In genomic region chr20:10649817-10650200, GRCh38 we compare ENCODE assay signal across 18 cellular contexts. TPM values are rescaled to one million over a fixed set of nuclear protein-coding genes. Genes with fewer than 3 reads are reported as not detected.
DNase-seq lines count a peak whose midpoint lies in the region; ATAC-seq, FAIRE-seq and TF ChIP-seq lines count a peak whose summit lies in the region.
"Had no signal": no experiment of that assay in that cellular context is flagged by ENCODE, and none has a peak within 500 bp of the region (broad histone marks: within the 10 kb centered on the region; RNA-seq: fewer than 3 reads in every experiment).

No MANE protein-coding gene starts in this region.

- no peak overlapping the region for H3K4me3 ChIP-seq in ascending aorta
- H3K4me3 ChIP-seq in kidney epithelial cell (ENCODE audit: low read depth, low read length) = no peak overlapping the region
- H3K4me3 ChIP-seq in skeletal muscle tissue (ENCODE audit: low read length in 3 of 3) = no peak overlapping the region
- H3K4me3 ChIP-seq: PC-9 had no signal

- H2BK5ac ChIP-seq in H9 (ENCODE audit: insufficient read length, low read length) = no peak overlapping the region

- H3K79me1 ChIP-seq in H9 (ENCODE audit: insufficient read depth, low read depth, low read length, poor library complexity, severe bottlenecking) = peaks cover 4% of the 10 kb centered on the region

- H2AFZ ChIP-seq in H9 (ENCODE audit: low read length) = no peak overlapping the region
- H2AFZ ChIP-seq: PC-9 had no signal

- DNase-seq in H9 (no peak), ascending aorta (ENCODE audit: low spot score in 2 of 2) (no peak), kidney epithelial cell (ENCODE audit: low read depth) (peak; percentile 89), GM12891 (ENCODE audit: insufficient read length, low spot score) (no peak), NCI-H446 (lab: John Stamatoyannopoulos, UW) (no peak), NCI-H774 (lab: John Stamatoyannopoulos, UW) (no peak)
- DNase-seq: activated naive CD4-positive, alpha-beta T cell treated with Interleukin-2 at 50 U/mL for 16 hours; BE2C; glutamatergic neuron; KG1; NCI-H146; NCI-H510A; PC-9; stimulated activated naive CD8-positive, alpha-beta T cell treated with anti-CD3 and anti-CD28 coated beads, Interleukin-15, Interleukin-2, amounts not matched to agents 100 U/mL and 50 U/mL, for 24 hours had no signal

- H3K36me3 ChIP-seq in ascending aorta = peaks cover 50 to 86% of the 10 kb centered on the region in 2 donors
- peaks cover 10% of the 10 kb centered on the region for H3K36me3 ChIP-seq in kidney epithelial cell (ENCODE audit: control insufficient read depth, insufficient read depth, low read length)
- peaks cover 44 to 73% (median 52%) of the 10 kb centered on the region in 3 donors for H3K36me3 ChIP-seq in skeletal muscle tissue (ENCODE audit: control insufficient read depth in 3 of 3, insufficient read depth in 3 of 3, low read length in 3 of 3)
- H3K36me3 ChIP-seq: BE2C had no signal

- H3K23me2 ChIP-seq in H9 (ENCODE audit: insufficient read length, low read depth, low read length, poor library complexity, severe bottlenecking) = no peaks in the 10 kb centered on the region

- H3K36me3 Mint-ChIP-seq in H9 (ENCODE audit: insufficient read depth in 1 of 3, low read depth in 3 of 3) = peaks cover 44 to 92% (median 75%) of the 10 kb centered on the region in 3 experiments

- TF ChIP-seq CTCF in H9 (conservative IDR thresholded peaks at IDR 0.05) = no peak
- no peak for TF ChIP-seq CTCF in ascending aorta (IDR thresholded peaks at IDR 0.05)
- no peak for TF ChIP-seq CTCF in kidney epithelial cell (IDR thresholded peaks at IDR 0.05; ENCODE audit: insufficient read depth, low read length, poor library complexity, severe bottlenecking)

- no peak overlapping the region for H4K5ac ChIP-seq in H9 (ENCODE audit: insufficient read length, low read depth, low read length)

- no peak overlapping the region for H3K18ac ChIP-seq in H9 (ENCODE audit: insufficient read length, low read depth, low read length)

- H3K4me1 ChIP-seq in H9 (ENCODE audit: insufficient read depth, low read length) = peaks cover 18% of the 10 kb centered on the region; the same call in 1 of the 2 replicates
- H3K4me1 ChIP-seq in ascending aorta = peaks cover 23 to 83% of the 10 kb centered on the region in 2 donors
- peaks cover 32 to 46% (median 38%) of the 10 kb centered on the region in 3 donors for H3K4me1 ChIP-seq in skeletal muscle tissue (ENCODE audit: control insufficient read depth in 3 of 3, insufficient read depth in 3 of 3, low read length in 3 of 3)

- TF ChIP-seq POLR2A in GM12891 (IDR thresholded peaks at IDR 0.05; ENCODE audit: low read depth, low read length) = no peak

- ATAC-seq in GM18498 (IDR thresholded peaks at IDR 0.05; ENCODE audit: unreplicated experiment) = no peak
- ATAC-seq: stimulated activated naive CD8-positive, alpha-beta T cell treated with anti-CD3 and anti-CD28 coated beads, Interleukin-15, Interleukin-2, amounts not matched to agents 100 U/mL and 50 U/mL, for 24 hours had no signal

- peak overlapping the region in 1 of 2 experiments; percentile 61; a peak in 2 of 5 replicates for H3K4me3 Mint-ChIP-seq in H9

- no peak overlapping the region for H3K4ac ChIP-seq in H9 (ENCODE audit: low read depth, low read length)

- no peak overlapping the region for H2BK20ac ChIP-seq in H9 (ENCODE audit: low read depth, low read length, poor library complexity, severe bottlenecking)

- no peak overlapping the region for H3T11ph ChIP-seq in H9 (ENCODE audit: low read length)

- H3K9ac ChIP-seq in H9 (ENCODE audit: extremely low read depth, insufficient read length, low read length) (no peak overlapping the region), skeletal muscle tissue (ENCODE audit: low read depth in 1 of 3, low read length in 3 of 3) (no peak overlapping the region)

- H3K27me3 Mint-ChIP-seq in H9 (ENCODE audit: low read depth) = no peaks in the 10 kb centered on the region; the same call in 1 of the 2 replicates

- H4K8ac ChIP-seq in H9 (replicated peaks; ENCODE audit: insufficient read length, low read depth, low read length) = no peak overlapping the region

- H3K4me1 Mint-ChIP-seq in H9 = peaks cover 66 to 75% of the 10 kb centered on the region in 2 experiments

- H3K27ac Mint-ChIP-seq in H9 = peak overlapping the region; percentile 10 to 98 (median 88)

- H3K27me3 ChIP-seq in H9 (ENCODE audit: insufficient read depth, low read length) (no peaks in the 10 kb centered on the region), ascending aorta (no peaks in the 10 kb centered on the region), kidney epithelial cell (ENCODE audit: control insufficient read depth, insufficient read depth, low read length) (no peaks in the 10 kb centered on the region), skeletal muscle tissue (ENCODE audit: control insufficient read depth in 3 of 3, insufficient read depth in 3 of 3, low read length in 3 of 3) (no peaks in the 10 kb centered on the region)
- H3K27me3 ChIP-seq: BE2C had no signal

- H3K27ac ChIP-seq in H9 (ENCODE audit: insufficient read length, low read depth, low read length) = no peak overlapping the region
- peak overlapping the region; percentile 93 to 100 for H3K27ac ChIP-seq in ascending aorta
- H3K27ac ChIP-seq in skeletal muscle tissue (ENCODE audit: low read depth, low read length) = peak overlapping the region; percentile 9
- H3K27ac ChIP-seq: PC-9 had no signal

- H3K9me3 ChIP-seq in H9 (ENCODE audit: control insufficient read depth, low read depth, low read length) (no peaks in the 10 kb centered on the region), ascending aorta (no peaks in the 10 kb centered on the region), skeletal muscle tissue (ENCODE audit: control insufficient read depth in 3 of 3, low read length in 3 of 3) (no peaks in the 10 kb centered on the region)
- H3K9me3 ChIP-seq: BE2C had no signal

- WGBS in H9 (ENCODE audit: extremely low coverage, insufficient read length, low lambda C conversion rate) = no CpG with 5 or more reads among the region's 6 CpGs

- no peak overlapping the region for H2BK120ac ChIP-seq in H9 (ENCODE audit: low read depth, low read length, poor library complexity, severe bottlenecking)

- no peak overlapping the region for H3K14ac ChIP-seq in H9 (ENCODE audit: insufficient read depth, low read length)

- FAIRE-seq in GM12891 (lab: Jason Lieb, UNC) = no peak
- FAIRE-seq: bronchial epithelial cell, endometrium had no signal

- H2AK5ac ChIP-seq in H9 (ENCODE audit: insufficient read length, low read length) = no peak overlapping the region

- no peaks in the 10 kb centered on the region for H3K79me2 ChIP-seq in H9 (ENCODE audit: insufficient read depth, low read length)

- H4K91ac ChIP-seq in H9 (ENCODE audit: insufficient read length, low read depth, low read length) = no peak overlapping the region

- H3K9me3 Mint-ChIP-seq in H9 = no peaks in the 10 kb centered on the region

- no peak overlapping the region for H2BK12ac ChIP-seq in H9 (ENCODE audit: insufficient read length, low read depth, low read length)

- H3K56ac ChIP-seq in H9 (ENCODE audit: insufficient read length, low read depth, low read length) = no peak overlapping the region

- no peak overlapping the region for H2BK15ac ChIP-seq in H9 (ENCODE audit: low read depth, low read length)

- H4K20me1 ChIP-seq in H9 (ENCODE audit: control insufficient read depth, insufficient read depth, insufficient read length) = no peaks in the 10 kb centered on the region

- no peak overlapping the region for H3K23ac ChIP-seq in H9 (ENCODE audit: insufficient read length, low read depth, low read length)

- H3K4me2 ChIP-seq in H9 (ENCODE audit: insufficient read depth, insufficient read length, low read length) = no peak overlapping the region
- H3K4me2 ChIP-seq: PC-9 had no signal

- intact Hi-C loops in ascending aorta (cut with DNase I) = loop anchor here (2.0 to 10.0 kb wide), 2 partner anchors 17 to 435 kb away; partner anchors contain the start of gene SNAP25

TF ChIP-seq in GM12891, 5 proteins besides CTCF, POLR2A, EP300 and RAD21:
- TF ChIP-seq PAX5 (IDR thresholded peaks at IDR 0.05; ENCODE audit: insufficient read depth, low read length, severe bottlenecking) (no peak), POLR2AphosphoS5 (IDR thresholded peaks at IDR 0.05; ENCODE audit: low read depth, low read length) (no peak), TAF1 (IDR thresholded peaks at IDR 0.05; ENCODE audit: low read depth, low read length) (no peak), SPI1 (IDR thresholded peaks at IDR 0.05; ENCODE audit: low read depth, low read length) (no peak)

RNA-seq across cellular contexts. Expression of gene JAG1, which starts 24.0 kb away (rescaled TPM):
- total RNA-seq in H9 (2021) (54.0 and 58.1 TPM in 2 replicates), ascending aorta (101 TPM), kidney epithelial cell (132 and 150 TPM in 2 replicates), skeletal muscle tissue (60.5 TPM)
- 3.3 TPM for polyA plus RNA-seq in GM12891 (2012; ENCODE audit: low read depth, missing spikeins)
